Comparison of ENCODE assay signal across 8 cellular contexts in the genomic region with DNA sequence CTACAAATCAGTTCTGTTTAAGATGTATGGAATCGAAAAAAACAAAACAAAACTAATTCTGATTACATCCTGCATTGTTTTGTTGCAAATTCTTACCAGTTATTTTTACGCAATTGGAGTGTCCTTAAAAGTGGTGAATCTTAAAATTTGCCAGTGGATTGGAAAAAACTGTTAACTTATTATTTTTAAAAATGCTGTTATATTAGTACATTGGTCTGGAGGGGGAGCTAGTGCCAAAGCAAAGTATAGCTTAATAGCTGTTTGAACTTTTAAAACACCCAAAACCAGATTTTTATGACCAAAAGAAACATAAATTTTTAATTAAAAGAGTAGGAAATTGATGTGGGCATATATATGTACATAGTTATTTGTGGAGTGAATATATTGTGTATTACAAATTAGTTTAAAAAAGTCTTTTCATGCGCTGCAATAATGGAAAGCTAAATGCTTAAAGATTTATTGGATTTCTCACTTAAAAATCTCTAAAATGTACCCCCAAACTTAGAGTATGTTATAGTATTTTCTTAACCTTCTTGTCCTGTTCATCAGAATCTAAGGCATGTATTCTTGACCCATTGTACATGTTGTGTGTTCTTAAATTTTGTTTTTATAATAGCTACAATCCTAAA. TPM values are rescaled to one million over a fixed set of nuclear protein-coding genes. Genes with fewer than 3 reads are reported as not detected.
DNase-seq lines count a peak whose midpoint lies in the region; ATAC-seq, FAIRE-seq and TF ChIP-seq lines count a peak whose summit lies in the region.

No MANE protein-coding gene starts in this region.

- intact Hi-C loops in lower lobe of right lung (cut with DNase I), result loop anchor here (10.0 kb wide), 1 partner anchor 410 kb away; no protein-coding TSS in a partner anchor

- DNase-seq in DMS 273 (lab: John Stamatoyannopoulos, UW; ENCODE audit: unreplicated experiment), result peak; percentile 50
- peak; percentile 35 for DNase-seq in NCI-H1105 treated with DMSO at 0.1 percent for 48 hours (lab: John Stamatoyannopoulos, UW)
- DNase-seq in astrocyte of the hippocampus (ENCODE audit: low read depth, low spot score), result peak; percentile 48
- no peak for DNase-seq in lower lobe of right lung

- H3K4me3 ChIP-seq in lower lobe of right lung, result no peak overlapping the region

- H3K27ac ChIP-seq in lower lobe of right lung, result no peak overlapping the region

- ATAC-seq in lower lobe of right lung (no peak), HG02642 (IDR thresholded peaks at IDR 0.05; ENCODE audit: poor library complexity, unreplicated experiment) (no peak), HG03521 (IDR thresholded peaks at IDR 0.05; ENCODE audit: unreplicated experiment) (no peak), HG03135 (IDR thresholded peaks at IDR 0.05; ENCODE audit: unreplicated experiment) (no peak)

- no peaks in the 10 kb centered on the region for H3K9me3 ChIP-seq in lower lobe of right lung

- peaks cover 22% of the 10 kb centered on the region for H3K4me1 ChIP-seq in lower lobe of right lung

- H3K36me3 ChIP-seq in lower lobe of right lung, result no peaks in the 10 kb centered on the region

- peak; percentile 96 for FAIRE-seq in A204.1 (lab: Jason Lieb, UNC)

- H3K27me3 ChIP-seq in lower lobe of right lung (ENCODE audit: low read depth), result no peaks in the 10 kb centered on the region

- peak; percentile 45 for TF ChIP-seq CTCF in lower lobe of right lung (IDR thresholded peaks at IDR 0.05)

RNA-seq across cellular contexts. Expression of gene FUT8, which starts 2.5 kb away (rescaled TPM):
- total RNA-seq in lower lobe of right lung, result 46.1 TPM
